Comparison of ENCODE assay signal across 25 cellular contexts in genomic region chr9:4714266-4715016, GRCh38. TPM values are rescaled to one million over a fixed set of nuclear protein-coding genes. Genes with fewer than 3 reads are reported as not detected.
DNase-seq lines count a peak whose midpoint lies in the region; ATAC-seq, FAIRE-seq and TF ChIP-seq lines count a peak whose summit lies in the region.
"Had no signal": no experiment of that assay in that cellular context is flagged by ENCODE, and none has a peak within 500 bp of the region (broad histone marks: within the 10 kb centered on the region; RNA-seq: fewer than 3 reads in every experiment).

No MANE protein-coding gene starts in this region.

- ATAC-seq in HG02885 (IDR thresholded peaks at IDR 0.05; ENCODE audit: poor library complexity, unreplicated experiment) (no peak), GM18858 (IDR thresholded peaks at IDR 0.05; ENCODE audit: unreplicated experiment) (no peak)
- ATAC-seq: T-helper 17 cell had no signal

- CTCF ChIA-PET in AG04450 (lab: Charles Lee) (interaction anchor here (0.6 kb wide), 1 partner anchor 22 kb away, joined by 3 read pairs; no protein-coding TSS in a partner anchor), endothelial cell of umbilical vein (lab: Charles Lee) (interaction anchor here (0.6 to 1.5 kb wide), 3 partner anchors 11 to 52 kb away, joined by 3 to 4 read pairs (median 3); no protein-coding TSS in a partner anchor)
- CTCF ChIA-PET in CD4-positive, alpha-beta memory T cell (lab: Charles Lee; ENCODE audit: partially characterized antibody), result interaction anchor here (0.7 to 1.1 kb wide), 2 partner anchors 35 to 1709 kb away, joined by 3 to 5 read pairs; no protein-coding TSS in a partner anchor

- TF ChIP-seq CTCF in AG04450 (IDR thresholded peaks at IDR 0.05; ENCODE audit: low read depth, low read length) (no peak), endothelial cell of umbilical vein (IDR thresholded peaks at IDR 0.05; ENCODE audit: extremely low read depth in 1 of 2, insufficient read depth in 1 of 2, low read depth in 1 of 2, low read length in 2 of 2) (no peak)

- H3K4me1 Mint-ChIP-seq in CD4-positive, alpha-beta memory T cell, result no peaks in the 10 kb centered on the region
- H3K4me1 Mint-ChIP-seq: nephron, T-helper 17 cell had no signal

- H4K20me1 ChIP-seq in endothelial cell of umbilical vein (replicated peaks; ENCODE audit: control insufficient read depth, extremely low read depth, insufficient read depth, low read length), result no peaks in the 10 kb centered on the region

- H3K4me1 ChIP-seq in CD4-positive, alpha-beta memory T cell (ENCODE audit: insufficient read depth, low read length), result no peaks in the 10 kb centered on the region
- no peaks in the 10 kb centered on the region for H3K4me1 ChIP-seq in endothelial cell of umbilical vein (ENCODE audit: control insufficient read depth, extremely low read depth, insufficient read depth, low read length)
- H3K4me1 ChIP-seq: colonic mucosa, suprapubic skin had no signal

- dilution Hi-C loops in endothelial cell of umbilical vein (cut with MboI; ENCODE audit: extremely low pct_ligation_motif_present, low sequenced_read_pairs), result no loop called here

- H3K4me3 ChIP-seq in AG04450 (ENCODE audit: low read depth, low read length), result no peak overlapping the region
- H3K4me3 ChIP-seq in CD4-positive, alpha-beta memory T cell (ENCODE audit: low read length in 2 of 2), result no peak overlapping the region
- H3K4me3 ChIP-seq in endothelial cell of umbilical vein (replicated peaks in 1 of 3; ENCODE audit: insufficient read depth in 1 of 3, low read depth in 1 of 3, low read length in 3 of 3), result no peak overlapping the region
- H3K4me3 ChIP-seq: BLaER1 treated with 17β-estradiol and CSF1 and Interleukin-3, amounts not matched to agents 10 nM and 100 nM; colonic mucosa; MG63; suprapubic skin had no signal

- H3K4me3 Mint-ChIP-seq in CD4-positive, alpha-beta memory T cell, result no peak overlapping the region
- H3K4me3 Mint-ChIP-seq: mesothelial cell of epicardium, nephron, T-helper 17 cell had no signal

- no peak overlapping the region for H3K9ac ChIP-seq in endothelial cell of umbilical vein (replicated peaks; ENCODE audit: extremely low read depth, insufficient read depth, low read length)
- H3K9ac ChIP-seq: BLaER1 treated with 17β-estradiol and CSF1 and Interleukin-3, amounts not matched to agents 10 nM and 100 nM had no signal

- peak overlapping the region in 4 of 7 donors; percentile 6 to 65 (median 17) for H3K27ac Mint-ChIP-seq in CD4-positive, alpha-beta memory T cell
- H3K27ac Mint-ChIP-seq: mesothelial cell of epicardium, nephron, T-helper 17 cell had no signal

- FAIRE-seq in endothelial cell of umbilical vein (lab: Jason Lieb, UNC) (no peak), frontal cortex (lab: Jason Lieb, UNC) (no peak)

- H3K27me3 ChIP-seq in AG04450 (ENCODE audit: control insufficient read depth, insufficient read depth, low read length), result no peaks in the 10 kb centered on the region
- no peaks in the 10 kb centered on the region for H3K27me3 ChIP-seq in CD4-positive, alpha-beta memory T cell (ENCODE audit: insufficient read depth, low read length)
- no peaks in the 10 kb centered on the region for H3K27me3 ChIP-seq in endothelial cell of umbilical vein (ENCODE audit: control insufficient read depth in 2 of 2, insufficient read depth in 2 of 2, low read length in 2 of 2)
- H3K27me3 ChIP-seq: BLaER1 treated with 17β-estradiol and CSF1 and Interleukin-3, amounts not matched to agents 10 nM and 100 nM; colonic mucosa; MG63; suprapubic skin had no signal

- POLR2A ChIA-PET in AG04450 (lab: Yijun Ruan, JAX) (interaction anchor here (0.6 kb wide), 1 partner anchor 21 kb away, joined by 3 read pairs; no protein-coding TSS in a partner anchor), endothelial cell of umbilical vein (lab: Charles Lee) (no interaction called here)
- POLR2A ChIA-PET in CD4-positive, alpha-beta memory T cell (lab: Charles Lee; ENCODE audit: partially characterized antibody), result no interaction called here

- no peak overlapping the region for H3K4me2 ChIP-seq in endothelial cell of umbilical vein (ENCODE audit: insufficient read depth, low read length)

- H3K9me3 ChIP-seq in AG04450 (ENCODE audit: control insufficient read depth, insufficient read depth, low read length) (no peaks in the 10 kb centered on the region), endothelial cell of umbilical vein (replicated peaks; ENCODE audit: control insufficient read depth, insufficient read depth, low read length) (no peaks in the 10 kb centered on the region)
- no peaks in the 10 kb centered on the region for H3K9me3 ChIP-seq in CD4-positive, alpha-beta memory T cell (ENCODE audit: control insufficient read depth in 1 of 2, low read length in 2 of 2)
- H3K9me3 ChIP-seq: colonic mucosa, MG63, suprapubic skin had no signal

- no peaks in the 10 kb centered on the region for H3K79me2 ChIP-seq in endothelial cell of umbilical vein (ENCODE audit: control insufficient read depth, insufficient read depth, low read length)

- intact Hi-C loops in CD4-positive, alpha-beta memory T cell (cut with micrococcal nuclease), result no loop called here
- intact Hi-C loops in endothelial cell of umbilical vein (cut with micrococcal nuclease), result no loop called here

- H3K36me3 ChIP-seq in CD4-positive, alpha-beta memory T cell (ENCODE audit: insufficient read depth, low read length), result peaks cover 42% of the 10 kb centered on the region
- H3K36me3 ChIP-seq in endothelial cell of umbilical vein (ENCODE audit: control insufficient read depth in 2 of 2, extremely low read depth in 1 of 2, insufficient read depth in 2 of 2, low read length in 2 of 2), result peaks cover 11% of the 10 kb centered on the region in 2 experiments
- H3K36me3 ChIP-seq: MG63 had no signal

- H3K9me1 ChIP-seq in endothelial cell of umbilical vein (replicated peaks; ENCODE audit: control insufficient read depth, extremely low read depth, insufficient read depth, low read length), result no peaks in the 10 kb centered on the region

- TF ChIP-seq POLR2A in endothelial cell of umbilical vein (IDR thresholded peaks at IDR 0.05; ENCODE audit: low read depth, low read length), result no peak

- H2AFZ ChIP-seq in endothelial cell of umbilical vein (ENCODE audit: low read depth, low read length), result no peak overlapping the region

- H3K27me3 Mint-ChIP-seq in CD4-positive, alpha-beta memory T cell, result no peaks in the 10 kb centered on the region
- H3K27me3 Mint-ChIP-seq: T-helper 17 cell had no signal

- no peaks in the 10 kb centered on the region for H3K9me3 Mint-ChIP-seq in CD4-positive, alpha-beta memory T cell
- H3K9me3 Mint-ChIP-seq: nephron had no signal

- H3K27ac ChIP-seq in AG04450 (ENCODE audit: low read depth, low read length) (no peak overlapping the region), endothelial cell of umbilical vein (ENCODE audit: insufficient read depth, low read depth, low read length) (no peak overlapping the region)
- H3K27ac ChIP-seq in CD4-positive, alpha-beta memory T cell (ENCODE audit: low read depth, low read length), result no peak overlapping the region
- H3K27ac ChIP-seq: BLaER1 treated with 17β-estradiol and CSF1 and Interleukin-3, amounts not matched to agents 10 nM and 100 nM; colonic mucosa; suprapubic skin had no signal

- H3K36me3 Mint-ChIP-seq in CD4-positive, alpha-beta memory T cell, result peaks cover 32 to 56% of the 10 kb centered on the region in 2 donors

- DNase-seq in AG04450 (ENCODE audit: low read depth, low spot score) (peak; percentile 11), NCI-H82 (lab: John Stamatoyannopoulos, UW) (peak; percentile 42), endothelial cell of umbilical vein (ENCODE audit: low read depth, low spot score) (peak; percentile 37), frontal cortex (ENCODE audit: low spot score in 2 of 2) (no peak)
- no peak for DNase-seq in CD4-positive, alpha-beta memory T cell
- DNase-seq: activated gamma-delta T cell; anterior cingulate cortex; colonic mucosa; DMS53; foreskin fibroblast; GOT3; kidney glomerular epithelial cell; MG63; NCI-H2029 treated with DMSO at 0.1 percent for 48 hours; NCI-H526; posterior cingulate gyrus; SHP77; stimulated activated CD8-positive, alpha-beta memory T cell treated with anti-CD3 and anti-CD28 coated beads, Interleukin-4, amount 100 ng/mL, for 48 hours; T-helper 17 cell had no signal

- no TSS peak for BruUV-seq in endothelial cell of umbilical vein (replicated peaks; lab: Mats Ljungman, UMichigan)

RNA-seq across cellular contexts. Expression of gene AK3, which starts 26.6 kb away (rescaled TPM):
- polyA plus RNA-seq in AG04450 (2011; rRNA removed) (52.1 and 70.3 TPM in 2 replicates), endothelial cell of umbilical vein (19.7 and 20.6 TPM in 2 replicates)
- polyA minus RNA-seq in AG04450 (2011; rRNA and poly(A)+ RNA removed), result 20.6 and 25.5 TPM in 2 replicates
- 10 to 100 TPM; 23.1 to 25.2 TPM for total RNA-seq in CD4-positive, alpha-beta memory T cell
- 10 to 100 TPM; 28.3 to 47.9 TPM for polyA plus RNA-seq in CD4-positive, alpha-beta memory T cell
- total RNA-seq in endothelial cell of umbilical vein (38.1 and 42.3 TPM in 2 replicates), frontal cortex (26.9 TPM)
- 22.7 and 27.1 TPM in 2 replicates for polyA plus RNA-seq in endothelial cell of umbilical vein (2011; cell fraction: cytosol; rRNA removed)
- 17.0 and 21.4 TPM in 2 replicates for polyA plus RNA-seq in endothelial cell of umbilical vein (2011; cell fraction: nucleus; rRNA removed)
- 24.7 and 26.1 TPM in 2 replicates for polyA plus RNA-seq in endothelial cell of umbilical vein (2012)
- polyA minus RNA-seq in endothelial cell of umbilical vein, result 20.0 and 25.1 TPM in 2 replicates
- 21.2 TPM for polyA minus RNA-seq in endothelial cell of umbilical vein (2011; cell fraction: cytosol; rRNA and poly(A)+ RNA removed)
- polyA minus RNA-seq in endothelial cell of umbilical vein (2011; cell fraction: nucleus; rRNA and poly(A)+ RNA removed), result 13.6 and 19.5 TPM in 2 replicates

RNA-seq across cellular contexts. Expression of gene CDC37L1, which starts 35.1 kb away (rescaled TPM):
- polyA plus RNA-seq in AG04450 (2011; rRNA removed) (9.7 and 13.4 TPM in 2 replicates), endothelial cell of umbilical vein (1.8 and 2.6 TPM in 2 replicates)
- 7.0 and 8.2 TPM in 2 replicates for polyA minus RNA-seq in AG04450 (2011; rRNA and poly(A)+ RNA removed)
- total RNA-seq in CD4-positive, alpha-beta memory T cell, result 10 to 100 TPM; 27.2 to 27.8 TPM
- polyA plus RNA-seq in CD4-positive, alpha-beta memory T cell, result 10 to 100 TPM; 15.8 to 17.8 TPM
- total RNA-seq in endothelial cell of umbilical vein (6.8 and 8.9 TPM in 2 replicates), frontal cortex (39.9 TPM)
- polyA plus RNA-seq in endothelial cell of umbilical vein (2011; cell fraction: cytosol; rRNA removed), result 3.2 and 3.7 TPM in 2 replicates
- polyA plus RNA-seq in endothelial cell of umbilical vein (2011; cell fraction: nucleus; rRNA removed), result 3.7 and 4.4 TPM in 2 replicates
- 7.4 and 7.8 TPM in 2 replicates for polyA plus RNA-seq in endothelial cell of umbilical vein (2012)
- polyA minus RNA-seq in endothelial cell of umbilical vein, result 4.3 and 4.6 TPM in 2 replicates
- 3.7 TPM for polyA minus RNA-seq in endothelial cell of umbilical vein (2011; cell fraction: cytosol; rRNA and poly(A)+ RNA removed)
- 5.9 and 6.1 TPM in 2 replicates for polyA minus RNA-seq in endothelial cell of umbilical vein (2011; cell fraction: nucleus; rRNA and poly(A)+ RNA removed)

RNA-seq across cellular contexts. Expression of gene SPATA6L, which starts 48.2 kb away (rescaled TPM):
- polyA plus RNA-seq in AG04450 (2011; rRNA removed) (1.0 and 1.1 TPM in 2 replicates), endothelial cell of umbilical vein (0.40 and 0.46 TPM in 2 replicates)
- polyA minus RNA-seq in AG04450 (2011; rRNA and poly(A)+ RNA removed), result 0.65 and 1.6 TPM in 2 replicates
- total RNA-seq in CD4-positive, alpha-beta memory T cell, result 1 to 10 TPM; 1.9 to 3.4 TPM
- not detected for polyA plus RNA-seq in CD4-positive, alpha-beta memory T cell
- total RNA-seq in endothelial cell of umbilical vein (1.5 and 1.6 TPM in 2 replicates), frontal cortex (9.4 TPM)
- polyA plus RNA-seq in endothelial cell of umbilical vein (2011; cell fraction: cytosol; rRNA removed), result 0.57 and 0.63 TPM in 2 replicates
- 2.6 and 2.8 TPM in 2 replicates for polyA plus RNA-seq in endothelial cell of umbilical vein (2011; cell fraction: nucleus; rRNA removed)
- 1.3 and 1.4 TPM in 2 replicates for polyA plus RNA-seq in endothelial cell of umbilical vein (2012)
- polyA minus RNA-seq in endothelial cell of umbilical vein, result 1.4 and 3.7 TPM in 2 replicates
- polyA minus RNA-seq in endothelial cell of umbilical vein (2011; cell fraction: cytosol; rRNA and poly(A)+ RNA removed), result not detected
- 3.1 and 4.2 TPM in 2 replicates for polyA minus RNA-seq in endothelial cell of umbilical vein (2011; cell fraction: nucleus; rRNA and poly(A)+ RNA removed)

RNA-seq across cellular contexts. Expression of gene PLPP6, which starts 52.3 kb away (rescaled TPM):
- polyA plus RNA-seq in AG04450 (2011; rRNA removed), result 10.5 and 12.1 TPM in 2 replicates
- 12.0 and 12.6 TPM in 2 replicates for polyA minus RNA-seq in AG04450 (2011; rRNA and poly(A)+ RNA removed)
- 10 to 100 TPM; 23.3 to 23.8 TPM for total RNA-seq in CD4-positive, alpha-beta memory T cell
- polyA plus RNA-seq in CD4-positive, alpha-beta memory T cell, result 1 to 10 TPM; 3.2 to 6.6 TPM
- total RNA-seq in endothelial cell of umbilical vein, result 5.4 and 6.4 TPM in 2 replicates
- polyA plus RNA-seq in endothelial cell of umbilical vein, result 6.3 and 7.0 TPM in 2 replicates
- polyA plus RNA-seq in endothelial cell of umbilical vein (2011; cell fraction: cytosol; rRNA removed), result 4.3 and 4.8 TPM in 2 replicates
- polyA plus RNA-seq in endothelial cell of umbilical vein (2011; cell fraction: nucleus; rRNA removed), result 3.3 and 3.8 TPM in 2 replicates
- polyA plus RNA-seq in endothelial cell of umbilical vein (2012), result 4.7 and 7.5 TPM in 2 replicates
- polyA minus RNA-seq in endothelial cell of umbilical vein, result 11.6 and 14.5 TPM in 2 replicates
- 4.6 TPM for polyA minus RNA-seq in endothelial cell of umbilical vein (2011; cell fraction: cytosol; rRNA and poly(A)+ RNA removed)
- polyA minus RNA-seq in endothelial cell of umbilical vein (2011; cell fraction: nucleus; rRNA and poly(A)+ RNA removed), result 6.1 and 7.4 TPM in 2 replicates
- total RNA-seq in frontal cortex, result 16.3 TPM

Comparison
In these comparisons a context has a peak if more than half of its experiments do, and no peak if none do; other contexts are left out.
1. DNase-seq: peak in AG04450 (single experiment), NCI-H82 (single experiment) and endothelial cell of umbilical vein (single experiment); none in CD4-positive, alpha-beta memory T cell (0 of 5) and frontal cortex (0 of 2).